19 cellular contexts compared by ENCODE assay signal in genomic region chr1:67823645-67824044, GRCh38. TPM values are rescaled to one million over a fixed set of nuclear protein-coding genes. Genes with fewer than 3 reads are reported as not detected.
"Had no signal": no experiment of that assay in that cellular context is flagged by ENCODE, and none has a peak within 500 bp of the region (broad histone marks: within the 10 kb centered on the region; RNA-seq: fewer than 3 reads in every experiment).

No MANE protein-coding gene starts in this region.

- H3K36me3 ChIP-seq: breast epithelium, colonic mucosa, esophagus squamous epithelium, lower lobe of right lung, neural progenitor cell, upper lobe of right lung had no signal

- H3K4me1 ChIP-seq: breast epithelium, lower lobe of right lung, neural progenitor cell, upper lobe of right lung had no signal

- ATAC-seq: activated CD4-positive, CD25-positive, alpha-beta regulatory T cell treated with anti-CD3 and anti-CD28 coated beads, Interleukin-2, amount 50 U/mL, for 24 hours; activated CD8-positive, alpha-beta memory T cell treated with anti-CD3 and anti-CD28 coated beads, Interleukin-2, amount 10 ng/mL, durations not matched to agents 7 days and 5 days; activated CD8-positive, alpha-beta T cell treated with anti-CD3 and anti-CD28 coated beads for 36 hours; activated naive CD4-positive, alpha-beta T cell treated with anti-CD3 and anti-CD28 coated beads, Interleukin-2, amount 50 U/mL, for 72 hours; foreskin keratinocyte; lower lobe of right lung; naive thymus-derived CD4-positive, alpha-beta T cell; stimulated activated naive B cell treated with anti-CD40 and anti-IgM and Interleukin-4, amounts not matched to agents 10 μg/mL and 1 μg/mL and 100 μg/mL, for 72 hours; upper lobe of right lung had no signal

- H3K4me3 ChIP-seq: breast epithelium, colonic mucosa, esophagus squamous epithelium, lower lobe of right lung, neural progenitor cell, upper lobe of right lung had no signal

- H2AFZ ChIP-seq: neural progenitor cell had no signal

- H3K9me3 ChIP-seq: breast epithelium, colonic mucosa, esophagus squamous epithelium, lower lobe of right lung, upper lobe of right lung had no signal

- H3K27ac ChIP-seq: breast epithelium, foreskin keratinocyte, lower lobe of right lung, neural progenitor cell, upper lobe of right lung had no signal

- H3K4me2 ChIP-seq: neural progenitor cell had no signal

- H3K27me3 ChIP-seq: breast epithelium, colonic mucosa, esophagus squamous epithelium, foreskin keratinocyte, neural progenitor cell, upper lobe of right lung had no signal

- H3K9ac ChIP-seq: neural progenitor cell had no signal

- DNase-seq: activated CD4-positive, alpha-beta T cell treated with anti-CD3 and anti-CD28 coated beads, Interleukin-2, amount 10 ng/mL, durations not matched to agents 7 days and 5 days; activated CD8-positive, alpha-beta memory T cell treated with anti-CD3 and anti-CD28 coated beads, Interleukin-2, amount 10 ng/mL, durations not matched to agents 7 days and 5 days; activated CD8-positive, alpha-beta T cell treated with anti-CD3 and anti-CD28 coated beads for 36 hours; activated effector memory CD4-positive, alpha-beta T cell treated with anti-CD3 and anti-CD28 coated beads, Interleukin-2, amount 50 U/mL, for 16 hours; activated T-cell treated with anti-CD3 and anti-CD28 coated beads for 4 hours; colonic mucosa; esophagus squamous epithelium; foreskin keratinocyte; kidney; lower lobe of right lung; naive thymus-derived CD4-positive, alpha-beta T cell; stimulated activated CD4-positive, alpha-beta T cell treated with anti-CD3 and anti-CD28 coated beads, Interleukin-2, amount 100 ng/mL, for 48 hours; stimulated activated CD8-positive, alpha-beta memory T cell treated with anti-CD3 and anti-CD28 coated beads, Interleukin-4, amount 100 ng/mL, for 48 hours; stimulated activated naive B cell treated with anti-CD40 and anti-IgM and Interleukin-4, amounts not matched to agents 10 μg/mL and 1 μg/mL and 100 μg/mL, for 72 hours; upper lobe of right lung had no signal

RNA-seq across cellular contexts. Expression of gene GNG12, which starts 9.6 kb away (rescaled TPM):
- total RNA-seq: activated CD8-positive, alpha-beta T cell treated with anti-CD3 and anti-CD28 coated beads for 36 hours; naive thymus-derived CD4-positive, alpha-beta T cell had no signal
